In genomic region chr15:41417812-41418211, GRCh38 we compare ENCODE assay signal across 8 cellular contexts. TPM values are rescaled to one million over a fixed set of nuclear protein-coding genes. Genes with fewer than 3 reads are reported as not detected.
DNase-seq lines count a peak whose midpoint lies in the region; ATAC-seq, FAIRE-seq and TF ChIP-seq lines count a peak whose summit lies in the region.

No MANE protein-coding gene starts in this region.

- no peak for DNase-seq in DND-41
- DNase-seq in KBM-7: peak; percentile 47
- DNase-seq in bronchial epithelial cell (ENCODE audit: low read depth): no peak
- DNase-seq in SHP77 treated with DMSO at 0.1 percent for 48 hours (lab: John Stamatoyannopoulos, UW): no peak
- DNase-seq in SKM-1 (lab: John Stamatoyannopoulos, UW; ENCODE audit: unreplicated experiment): no peak

- FAIRE-seq in bronchial epithelial cell (lab: Jason Lieb, UNC): no peak

- H2AFZ ChIP-seq in DND-41 (ENCODE audit: low read depth, low read length): peak overlapping the region; percentile 64; the same call in 1 of the 2 replicates

- no peaks in the 10 kb centered on the region for H3K9me3 ChIP-seq in DND-41 (ENCODE audit: insufficient read depth, low read length, severe bottlenecking)
- no peaks in the 10 kb centered on the region for H3K9me3 ChIP-seq in mucosa of stomach (ENCODE audit: control insufficient read depth, low read length)

- peaks cover 18% of the 10 kb centered on the region for H4K20me1 ChIP-seq in DND-41 (ENCODE audit: insufficient read depth, low read length)

- no peak for TF ChIP-seq CTCF in DND-41 (IDR thresholded peaks at IDR 0.05; ENCODE audit: borderline replicate concordance, extremely low read depth, low read length, poor library complexity, severe bottlenecking)
- no peak for TF ChIP-seq CTCF in bronchial epithelial cell (IDR thresholded peaks at IDR 0.05; ENCODE audit: insufficient read depth, low read length, severe bottlenecking)

- peaks cover 66% of the 10 kb centered on the region for H3K79me2 ChIP-seq in DND-41 (ENCODE audit: insufficient read depth, low read length)

- ATAC-seq in DND-41 (ENCODE audit: insufficient read depth, low read depth): no peak
- no peak for ATAC-seq in GM18520 (IDR thresholded peaks at IDR 0.05; ENCODE audit: unreplicated experiment)
- ATAC-seq in HG03039 (IDR thresholded peaks at IDR 0.05; ENCODE audit: unreplicated experiment): no peak

- H3K9ac ChIP-seq in DND-41 (ENCODE audit: low read depth, low read length) (peak overlapping the region; percentile 85), mucosa of stomach (ENCODE audit: low read length) (peak overlapping the region; percentile 86)

- in situ Hi-C loops in KBM-7 (cut with MboI; ENCODE audit: low pct_unique_long_range_greater_than_20kb, low sequenced_read_pairs): no loop called here

- H3K36me3 ChIP-seq in DND-41 (ENCODE audit: insufficient read depth, low read length) (no peaks in the 10 kb centered on the region; the same call in 1 of the 2 replicates), bronchial epithelial cell (ENCODE audit: control insufficient read depth, insufficient read depth, low read length) (no peaks in the 10 kb centered on the region), mucosa of stomach (ENCODE audit: control insufficient read depth, insufficient read depth, low read length) (no peaks in the 10 kb centered on the region)

- H3K27me3 ChIP-seq in DND-41 (ENCODE audit: insufficient read depth, low read length, poor library complexity): no peaks in the 10 kb centered on the region
- no peaks in the 10 kb centered on the region for H3K27me3 ChIP-seq in bronchial epithelial cell (ENCODE audit: control insufficient read depth, insufficient read depth, low read length)
- no peaks in the 10 kb centered on the region for H3K27me3 ChIP-seq in mucosa of stomach (ENCODE audit: control insufficient read depth, insufficient read depth, low read length)

- H3K4me2 ChIP-seq in DND-41 (ENCODE audit: insufficient read depth, low read length): peak overlapping the region; percentile 76

- H3K27ac ChIP-seq in DND-41 (ENCODE audit: low read length): peak overlapping the region; percentile 68

- peaks cover 37% of the 10 kb centered on the region for H3K4me1 ChIP-seq in DND-41 (ENCODE audit: insufficient read depth, low read length)
- H3K4me1 ChIP-seq in mucosa of stomach (ENCODE audit: control insufficient read depth, insufficient read depth, low read length): peaks cover 12% of the 10 kb centered on the region

- peak overlapping the region; percentile 94 to 98 for H3K4me3 ChIP-seq in DND-41 (ENCODE audit: low read depth in 1 of 2, low read length in 2 of 2)
- H3K4me3 ChIP-seq in bronchial epithelial cell (ENCODE audit: low read depth, low read length): peak overlapping the region; percentile 83
- H3K4me3 ChIP-seq in mucosa of stomach (ENCODE audit: low read length): peak overlapping the region; percentile 65

RNA-seq across cellular contexts. Expression of gene RTF1, which starts 0.9 kb away (rescaled TPM):
- 7.6 and 13.8 TPM in 2 replicates for total RNA-seq in bronchial epithelial cell

RNA-seq across cellular contexts. Expression of gene NDUFAF1, which starts 15.5 kb away (rescaled TPM):
- 23.8 and 28.2 TPM in 2 replicates for total RNA-seq in bronchial epithelial cell
